27 cellular contexts compared by ENCODE assay signal in genomic region chr1:235006816-235007215, GRCh38.
DNase-seq lines count a peak whose midpoint lies in the region; ATAC-seq, FAIRE-seq and TF ChIP-seq lines count a peak whose summit lies in the region.
"Had no signal": no experiment of that assay in that cellular context is flagged by ENCODE, and none has a peak within 500 bp of the region (broad histone marks: within the 10 kb centered on the region; RNA-seq: fewer than 3 reads in every experiment).

No MANE protein-coding gene starts in this region.

- H3K27ac ChIP-seq in H1 (ENCODE audit: low read depth, low read length), result no peak overlapping the region
- H3K27ac ChIP-seq: ascending aorta, cardiac muscle cell, coronary artery, esophagus squamous epithelium, KMS-11, tibial artery had no signal

- H4K8ac ChIP-seq in H1 (ENCODE audit: extremely low read depth, insufficient read depth, low read length), result peak overlapping the region; percentile 16; the same call in 1 of the 2 replicates

- H3K27me3 ChIP-seq in H1 (replicated peaks in 1 of 4; ENCODE audit: control insufficient read depth in 3 of 4, extremely low read depth in 1 of 4, insufficient read depth in 3 of 4, low read length in 3 of 4), result no peaks in the 10 kb centered on the region
- H3K27me3 ChIP-seq: ascending aorta, cardiac muscle cell, esophagus squamous epithelium, tibial artery had no signal

- H3K9me3 ChIP-seq in H1 (ENCODE audit: insufficient read depth in 2 of 2, low read depth in 1 of 2, low read length in 1 of 2), result peaks cover 0 to 9% of the 10 kb centered on the region in 2 experiments; a peak in 1 of 4 replicates
- H3K9me3 ChIP-seq: ascending aorta, esophagus squamous epithelium had no signal

- H2BK120ac ChIP-seq in H1 (replicated peaks; ENCODE audit: low read depth, low read length), result no peak overlapping the region

- no peak overlapping the region for H3K23ac ChIP-seq in H1 (ENCODE audit: insufficient read length)

- H4K5ac ChIP-seq in H1 (ENCODE audit: insufficient read length, low read depth, low read length), result no peak overlapping the region

- TF ChIP-seq POLR2A in H1 (IDR thresholded peaks at IDR 0.05; ENCODE audit: control extremely low read depth in 1 of 2, low read depth in 2 of 2, low read length in 2 of 2), result no peak

- H3K9ac ChIP-seq in H1 (replicated peaks in 1 of 4; ENCODE audit: extremely low read depth in 1 of 4, low read depth in 3 of 4, low read length in 3 of 4), result no peak overlapping the region
- H3K9ac ChIP-seq: KMS-11 had no signal

- no peak overlapping the region for H2BK12ac ChIP-seq in H1 (ENCODE audit: low read depth, low read length)

- peak overlapping the region; percentile 23; the same call in 1 of the 2 replicates for H2BK20ac ChIP-seq in H1 (ENCODE audit: low read length)

- no peak for TF ChIP-seq EP300 in H1 (IDR thresholded peaks at IDR 0.05; ENCODE audit: borderline replicate concordance in 1 of 2, low read depth in 2 of 2, low read length in 2 of 2)

- H3K14ac ChIP-seq in H1 (ENCODE audit: insufficient read length), result no peak overlapping the region

- WGBS in H1 (ENCODE audit: extremely low coverage in 1 of 2, insufficient coverage in 1 of 2, insufficient read length in 1 of 2, insufficient replicate concordance in 2 of 2, low coverage in 1 of 2, low lambda C conversion rate in 2 of 2, missing lambda C conversion rate in 1 of 2), 2 experiments, result 76% methylated on average over 5 of the region's 5 CpGs; no CpG with 5 or more reads in 1 of the 2 experiments

- no peaks in the 10 kb centered on the region for H3K23me2 ChIP-seq in H1 (ENCODE audit: low read depth, low read length)

- no peaks in the 10 kb centered on the region for H3K79me1 ChIP-seq in H1 (ENCODE audit: low read depth, low read length)

- peak overlapping the region; percentile 44 for H3K4ac ChIP-seq in H1 (replicated peaks; ENCODE audit: insufficient read length, low read depth, low read length)

- H2BK15ac ChIP-seq in H1 (ENCODE audit: low read length), result no peak overlapping the region

- no peak overlapping the region for H2AFZ ChIP-seq in H1 (ENCODE audit: low read length)

- no peak overlapping the region for H3K4me2 ChIP-seq in H1 (ENCODE audit: insufficient read depth in 1 of 2, low read depth in 2 of 2, low read length in 2 of 2)
- H3K4me2 ChIP-seq: KMS-11 had no signal

- H3K9me3 Mint-ChIP-seq in T-helper 2 cell treated with Interferon-gamma antibody and Interleukin-4, amounts not matched to agents 5 μg/mL and 100 μg/mL, for 36 hours, result peaks cover 22% of the 10 kb centered on the region
- H3K9me3 Mint-ChIP-seq in stimulated activated naive CD8-positive, alpha-beta T cell treated with anti-CD3 and anti-CD28 coated beads, Interleukin-15, Interleukin-2, amounts not matched to agents 100 ng/mL and 50 ng/mL, for 24 hours, result peaks cover 16% of the 10 kb centered on the region
- peaks cover 3% of the 10 kb centered on the region for H3K9me3 Mint-ChIP-seq in stimulated activated memory B cell treated with anti-CD40 and anti-IgM and Interleukin-4, amounts not matched to agents 10 μg/mL and 1 μg/mL and 100 μg/mL, for 72 hours

- H3K18ac ChIP-seq in H1 (ENCODE audit: extremely low read depth, low read length), result no peak overlapping the region

- ATAC-seq in stimulated activated naive CD8-positive, alpha-beta T cell treated with anti-CD3 and anti-CD28 coated beads, Interleukin-15, Interleukin-2, amounts not matched to agents 100 U/mL and 50 U/mL, for 24 hours, result no peak
- no peak for ATAC-seq in stimulated activated memory B cell treated with anti-CD40 and anti-IgM and Interleukin-4, amounts not matched to agents 10 μg/mL and 1 μg/mL and 100 μg/mL, for 72 hours
- ATAC-seq in HG02642 (IDR thresholded peaks at IDR 0.05; ENCODE audit: poor library complexity, unreplicated experiment), result no peak
- ATAC-seq in HG02571 (IDR thresholded peaks at IDR 0.05; ENCODE audit: unreplicated experiment), result no peak
- ATAC-seq: left colon; naive thymus-derived CD4-positive, alpha-beta T cell had no signal

- H4K20me1 ChIP-seq in H1 (replicated peaks in 1 of 2; ENCODE audit: control insufficient read depth in 1 of 2, insufficient read depth in 2 of 2, low read length in 2 of 2), result no peaks in the 10 kb centered on the region

- no peak overlapping the region for H3K56ac ChIP-seq in H1 (replicated peaks; ENCODE audit: insufficient read length, low read depth, low read length)

- H4K91ac ChIP-seq in H1 (replicated peaks; ENCODE audit: insufficient read length, low read length), result peak overlapping the region; percentile 66

- no peak for TF ChIP-seq CTCF in H1 (IDR thresholded peaks at IDR 0.05; ENCODE audit: control extremely low read depth in 1 of 3, insufficient read depth in 1 of 3, low read depth in 1 of 3, low read length in 3 of 3)

- H3K27me3 Mint-ChIP-seq in T-helper 2 cell treated with Interferon-gamma antibody and Interleukin-4, amounts not matched to agents 5 μg/mL and 100 μg/mL, for 36 hours (ENCODE audit: low read depth), result no peaks in the 10 kb centered on the region
- no peaks in the 10 kb centered on the region for H3K27me3 Mint-ChIP-seq in stimulated activated naive CD8-positive, alpha-beta T cell treated with anti-CD3 and anti-CD28 coated beads, Interleukin-15, Interleukin-2, amounts not matched to agents 100 ng/mL and 50 ng/mL, for 24 hours
- H3K27me3 Mint-ChIP-seq in stimulated activated memory B cell treated with anti-CD40 and anti-IgM and Interleukin-4, amounts not matched to agents 10 μg/mL and 1 μg/mL and 100 μg/mL, for 72 hours, result no peaks in the 10 kb centered on the region
- H3K27me3 Mint-ChIP-seq: activated naive CD4-positive, alpha-beta T cell treated with anti-CD3 and anti-CD28 coated beads, Interleukin-2, amount 50 U/mL, for 24 hours; CD4-positive, alpha-beta memory T cell had no signal

- H3K4me1 ChIP-seq in H1 (replicated peaks in 1 of 4; ENCODE audit: control insufficient read depth in 3 of 4, insufficient read depth in 4 of 4, low read length in 3 of 4), result peaks cover 0 to 3% (median 0%) of the 10 kb centered on the region in 4 experiments; a peak in 1 of 7 replicates
- H3K4me1 ChIP-seq: ascending aorta had no signal

- CTCF ChIA-PET in H1 (lab: Charles Lee; ENCODE audit: partially characterized antibody), result no interaction called here

- peak overlapping the region; percentile 72 for H3K27ac Mint-ChIP-seq in T-helper 2 cell treated with Interferon-gamma antibody and Interleukin-4, amounts not matched to agents 5 μg/mL and 100 μg/mL, for 36 hours
- peak overlapping the region; percentile 80 for H3K27ac Mint-ChIP-seq in stimulated activated naive CD8-positive, alpha-beta T cell treated with anti-CD3 and anti-CD28 coated beads, Interleukin-15, Interleukin-2, amounts not matched to agents 100 ng/mL and 50 ng/mL, for 24 hours
- peak overlapping the region; percentile 37 for H3K27ac Mint-ChIP-seq in stimulated activated memory B cell treated with anti-CD40 and anti-IgM and Interleukin-4, amounts not matched to agents 10 μg/mL and 1 μg/mL and 100 μg/mL, for 72 hours
- H3K27ac Mint-ChIP-seq: activated naive CD4-positive, alpha-beta T cell treated with anti-CD3 and anti-CD28 coated beads, Interleukin-2, amount 50 U/mL, for 24 hours; endodermal cell had no signal

- no peak for TF ChIP-seq RAD21 in H1 (IDR thresholded peaks at IDR 0.05 in 1 of 2, conservative IDR thresholded peaks at IDR 0.05 in 1 of 2; ENCODE audit: low read depth in 2 of 2, low read length in 2 of 2)

- H3K79me2 ChIP-seq in H1 (ENCODE audit: control insufficient read depth in 1 of 2, insufficient read depth in 2 of 2, low read length in 2 of 2), result no peaks in the 10 kb centered on the region

- peaks cover 55% of the 10 kb centered on the region for H3K4me1 Mint-ChIP-seq in T-helper 2 cell treated with Interferon-gamma antibody and Interleukin-4, amounts not matched to agents 5 μg/mL and 100 μg/mL, for 36 hours (ENCODE audit: low read depth)
- peaks cover 93% of the 10 kb centered on the region for H3K4me1 Mint-ChIP-seq in stimulated activated naive CD8-positive, alpha-beta T cell treated with anti-CD3 and anti-CD28 coated beads, Interleukin-15, Interleukin-2, amounts not matched to agents 100 ng/mL and 50 ng/mL, for 24 hours (ENCODE audit: low read depth)
- H3K4me1 Mint-ChIP-seq in stimulated activated memory B cell treated with anti-CD40 and anti-IgM and Interleukin-4, amounts not matched to agents 10 μg/mL and 1 μg/mL and 100 μg/mL, for 72 hours, result peaks cover 89% of the 10 kb centered on the region
- H3K4me1 Mint-ChIP-seq: endodermal cell had no signal

- FAIRE-seq in H1 (lab: Jason Lieb, UNC), result no peak

- H3K4me3 Mint-ChIP-seq in T-helper 2 cell treated with Interferon-gamma antibody and Interleukin-4, amounts not matched to agents 5 μg/mL and 100 μg/mL, for 36 hours, result peak overlapping the region; percentile 43
- H3K4me3 Mint-ChIP-seq in stimulated activated naive CD8-positive, alpha-beta T cell treated with anti-CD3 and anti-CD28 coated beads, Interleukin-15, Interleukin-2, amounts not matched to agents 100 ng/mL and 50 ng/mL, for 24 hours, result no peak overlapping the region
- H3K4me3 Mint-ChIP-seq in stimulated activated memory B cell treated with anti-CD40 and anti-IgM and Interleukin-4, amounts not matched to agents 10 μg/mL and 1 μg/mL and 100 μg/mL, for 72 hours, result no peak overlapping the region
- H3K4me3 Mint-ChIP-seq: activated naive CD4-positive, alpha-beta T cell treated with anti-CD3 and anti-CD28 coated beads, Interleukin-2, amount 50 U/mL, for 24 hours; CD4-positive, alpha-beta memory T cell; endodermal cell had no signal

- no peak for DNase-seq in T-helper 2 cell treated with Interferon-gamma antibody and Interleukin-4, amounts not matched to agents 5 μg/mL and 100 μg/mL, for 36 hours (ENCODE audit: low spot score)
- DNase-seq in T-helper 2 cell, result no peak
- DNase-seq in stimulated activated naive CD8-positive, alpha-beta T cell treated with anti-CD3 and anti-CD28 coated beads, Interleukin-15, Interleukin-2, amounts not matched to agents 100 U/mL and 50 U/mL, for 24 hours, result no peak
- no peak for DNase-seq in H1 (ENCODE audit: low read depth in 1 of 2, low spot score in 2 of 2)
- DNase-seq: 8988T; activated CD8-positive, alpha-beta memory T cell treated with anti-CD3 and anti-CD28 coated beads for 24 hours; activated T-cell treated with anti-CD3 and anti-CD28 coated beads, Interleukin-2, amount 50 U/mL, for 48 hours; CD4-positive, alpha-beta memory T cell; endodermal cell; esophagus squamous epithelium; foreskin melanocyte; naive thymus-derived CD4-positive, alpha-beta T cell; NCI-H1436; NCI-H2081 treated with DMSO at 0.1 percent for 48 hours; NCI-H82; T-helper 9 cell; tibial artery had no signal

- POLR2A ChIA-PET in H1 (lab: Charles Lee; ENCODE audit: partially characterized antibody), result no interaction called here

- H3K4me3 ChIP-seq in H1 (ENCODE audit: extremely low read depth in 1 of 4, insufficient read depth in 2 of 4, low read depth in 3 of 4, low read length in 4 of 4), result no peak overlapping the region
- H3K4me3 ChIP-seq: ascending aorta, cardiac muscle cell, coronary artery, esophagus squamous epithelium, tibial artery had no signal

- H2BK5ac ChIP-seq in H1 (ENCODE audit: low read depth, low read length), result no peak overlapping the region

- no peaks in the 10 kb centered on the region for H3K36me3 ChIP-seq in H1 (ENCODE audit: control insufficient read depth in 2 of 4, insufficient read depth in 4 of 4, low read length in 3 of 4)
- H3K36me3 ChIP-seq: ascending aorta, cardiac muscle cell, esophagus squamous epithelium, tibial artery had no signal

- peak overlapping the region; percentile 70; the same call in 1 of the 2 replicates for H2AK5ac ChIP-seq in H1 (ENCODE audit: low read depth, low read length)

- H3K36me3 Mint-ChIP-seq in T-helper 2 cell treated with Interferon-gamma antibody and Interleukin-4, amounts not matched to agents 5 μg/mL and 100 μg/mL, for 36 hours (ENCODE audit: low read depth), result peaks cover 35% of the 10 kb centered on the region
- peaks cover 11% of the 10 kb centered on the region for H3K36me3 Mint-ChIP-seq in stimulated activated naive CD8-positive, alpha-beta T cell treated with anti-CD3 and anti-CD28 coated beads, Interleukin-15, Interleukin-2, amounts not matched to agents 100 ng/mL and 50 ng/mL, for 24 hours (ENCODE audit: low read depth)
- H3K36me3 Mint-ChIP-seq in stimulated activated memory B cell treated with anti-CD40 and anti-IgM and Interleukin-4, amounts not matched to agents 10 μg/mL and 1 μg/mL and 100 μg/mL, for 72 hours, result peaks cover 5% of the 10 kb centered on the region
